ENCODE assay signal across 27 cellular contexts in the genomic region with DNA sequence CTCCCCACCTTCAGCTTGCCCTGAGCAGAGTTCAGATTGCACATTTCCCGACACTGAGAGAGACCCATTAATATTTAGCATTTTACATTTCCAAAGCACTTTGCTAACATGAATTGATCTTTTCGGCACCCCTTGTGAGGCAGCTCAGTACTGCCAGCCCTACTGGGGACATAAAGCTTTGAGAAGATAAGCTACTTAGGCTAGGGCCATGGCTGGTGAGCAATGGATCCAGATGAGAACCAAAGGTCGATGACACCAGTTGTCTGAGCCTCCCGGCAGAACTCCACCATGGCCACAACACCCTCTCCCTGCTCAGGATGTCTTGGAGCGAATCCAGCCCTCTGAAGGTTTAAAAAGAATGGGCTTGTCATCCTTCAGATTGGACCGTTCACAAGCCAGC.
"Had no signal": no experiment of that assay in that cellular context is flagged by ENCODE, and none has a peak within 500 bp of the region (broad histone marks: within the 10 kb centered on the region; RNA-seq: fewer than 3 reads in every experiment).

No MANE protein-coding gene starts in this region.

- H2AFZ ChIP-seq: neural progenitor cell, parathyroid adenoma had no signal

- H3K9me3 ChIP-seq: ovary, psoas muscle, right lobe of liver, sigmoid colon, suprapubic skin, testis, tibial artery, transverse colon, upper lobe of right lung, uterus had no signal

- H3K27ac ChIP-seq: neural progenitor cell, ovary, parathyroid adenoma, psoas muscle, right lobe of liver, sigmoid colon, spleen, suprapubic skin, testis, tibial artery, transverse colon, upper lobe of right lung, uterus had no signal

- H3K36me3 ChIP-seq: neural progenitor cell, ovary, right lobe of liver, sigmoid colon, spleen, suprapubic skin, tibial artery, transverse colon, upper lobe of right lung, uterus had no signal

- DNase-seq: natural killer cell; occipital lobe; ovary; posterior cingulate gyrus; psoas muscle; right cardiac atrium; right lobe of liver; sigmoid colon; small intestine; spleen; stimulated activated CD4-positive, alpha-beta T cell treated with anti-CD3 and anti-CD28 coated beads, Interleukin-12 subunit alpha, Interleukin-12 subunit beta, amount 100 ng/mL, for 4 hours; stimulated activated CD4-positive, alpha-beta T cell treated with anti-CD3 and anti-CD28 coated beads, Interleukin-1b, Interleukin-23, amount 100 ng/mL, for 48 hours; stimulated activated CD4-positive, alpha-beta T cell treated with anti-CD3 and anti-CD28 coated beads, Interleukin-4, amount 100 ng/mL, for 1 hour; stimulated activated CD4-positive, alpha-beta T cell treated with anti-CD3 and anti-CD28 coated beads, Interleukin-4, amount 100 ng/mL, for 4 hours; stimulated activated CD8-positive, alpha-beta memory T cell treated with anti-CD3 and anti-CD28 coated beads, Interleukin-4, amount 100 ng/mL, for 48 hours; stimulated activated naive CD4-positive, alpha-beta T cell; stimulated activated naive CD8-positive, alpha-beta T cell treated with anti-CD3 and anti-CD28 coated beads, Interleukin-15, amount 100 ng/mL, for 72 hours; stimulated activated naive CD8-positive, alpha-beta T cell treated with anti-CD3 and anti-CD28 coated beads, Interleukin-15, Interleukin-2, amounts not matched to agents 100 U/mL and 50 U/mL, for 24 hours; substantia nigra; testis; tibial artery; transverse colon; upper lobe of right lung; uterus had no signal

- H3K27me3 ChIP-seq: ovary, sigmoid colon, testis, uterus had no signal

- H3K79me2 ChIP-seq: parathyroid adenoma had no signal

- ATAC-seq: natural killer cell; psoas muscle; right cardiac atrium; right lobe of liver; stimulated activated naive CD8-positive, alpha-beta T cell treated with anti-CD3 and anti-CD28 coated beads, Interleukin-15, amount 100 ng/mL, for 72 hours; stimulated activated naive CD8-positive, alpha-beta T cell treated with anti-CD3 and anti-CD28 coated beads, Interleukin-15, Interleukin-2, amounts not matched to agents 100 U/mL and 50 U/mL, for 24 hours; upper lobe of right lung had no signal

- FAIRE-seq: small intestine had no signal

- H3K4me1 ChIP-seq: neural progenitor cell, parathyroid adenoma, psoas muscle, right lobe of liver, sigmoid colon, spleen, suprapubic skin, testis, tibial artery, transverse colon, upper lobe of right lung, uterus had no signal

- H3K4me2 ChIP-seq: neural progenitor cell had no signal

- H3K9ac ChIP-seq: neural progenitor cell, parathyroid adenoma had no signal

- H3K4me3 ChIP-seq: neural progenitor cell, ovary, psoas muscle, right lobe of liver, sigmoid colon, spleen, suprapubic skin, testis, tibial artery, transverse colon, upper lobe of right lung, uterus had no signal
